In genomic region chr7:151849008-151849878, GRCh38 we compare ENCODE assay signal across 21 cellular contexts. TPM values are rescaled to one million over a fixed set of nuclear protein-coding genes. Genes with fewer than 3 reads are reported as not detected.
DNase-seq lines count a peak whose midpoint lies in the region; ATAC-seq and TF ChIP-seq lines count a peak whose summit lies in the region.
"Had no signal": no experiment of that assay in that cellular context is flagged by ENCODE, and none has a peak within 500 bp of the region (broad histone marks: within the 10 kb centered on the region; RNA-seq: fewer than 3 reads in every experiment).

No MANE protein-coding gene starts in this region.

- H3K9me3 Mint-ChIP-seq in activated T-cell treated with anti-CD3 and anti-CD28 coated beads, Interleukin-2, amount 50 U/mL, for 24 hours: no peaks in the 10 kb centered on the region
- no peaks in the 10 kb centered on the region for H3K9me3 Mint-ChIP-seq in activated T-cell treated with anti-CD3 and anti-CD28 coated beads, Interleukin-2, amount 50 U/mL, for 4 hours
- no peaks in the 10 kb centered on the region for H3K9me3 Mint-ChIP-seq in CD14-positive monocyte
- H3K9me3 Mint-ChIP-seq in effector memory CD8-positive, alpha-beta T cell: no peaks in the 10 kb centered on the region
- H3K9me3 Mint-ChIP-seq in stimulated activated memory B cell treated with anti-CD40 and anti-IgM and Interleukin-4, amounts not matched to agents 10 μg/mL and 1 μg/mL and 100 μg/mL, for 72 hours: no peaks in the 10 kb centered on the region
- H3K9me3 Mint-ChIP-seq in stimulated activated naive B cell treated with anti-CD40 and anti-IgM and Interleukin-4, amounts not matched to agents 10 μg/mL and 1 μg/mL and 100 μg/mL, for 72 hours: no peaks in the 10 kb centered on the region
- H3K9me3 Mint-ChIP-seq: CD4-positive, CD25-positive, alpha-beta regulatory T cell had no signal

- intact Hi-C loops in CD14-positive monocyte (cut with micrococcal nuclease): no loop called here

- no peak for ATAC-seq in activated T-cell treated with anti-CD3 and anti-CD28 coated beads, Interleukin-2, amount 50 U/mL, for 4 hours
- no peak for ATAC-seq in effector memory CD8-positive, alpha-beta T cell (replicated peaks)
- ATAC-seq in stimulated activated memory B cell treated with anti-CD40 and anti-IgM and Interleukin-4, amounts not matched to agents 10 μg/mL and 1 μg/mL and 100 μg/mL, for 72 hours: no peak
- no peak for ATAC-seq in HG02885 (IDR thresholded peaks at IDR 0.05; ENCODE audit: poor library complexity, unreplicated experiment)
- no peak for ATAC-seq in stimulated activated naive B cell treated with anti-CD40 and anti-IgM and Interleukin-4, amounts not matched to agents 10 μg/mL and 1 μg/mL and 100 μg/mL, for 72 hours (replicated peaks)
- ATAC-seq: HCT116, PC-3, Right ventricle myocardium inferior had no signal

- TF ChIP-seq CTCF in CD14-positive monocyte (IDR thresholded peaks at IDR 0.05): no peak

- no peak for DNase-seq in activated T-cell treated with anti-CD3 and anti-CD28 coated beads, Interleukin-2, amount 50 U/mL, for 24 hours
- DNase-seq in activated T-cell treated with anti-CD3 and anti-CD28 coated beads, Interleukin-2, amount 50 U/mL, for 4 hours: no peak
- DNase-seq in CD14-positive monocyte (ENCODE audit: low spot score) (no peak), NCI-H1436 treated with DMSO at 0.1 percent for 48 hours (lab: John Stamatoyannopoulos, UW) (no peak)
- DNase-seq in effector memory CD8-positive, alpha-beta T cell: no peak
- DNase-seq in stimulated activated naive B cell treated with anti-CD40 and anti-IgM and Interleukin-4, amounts not matched to agents 10 μg/mL and 1 μg/mL and 100 μg/mL, for 72 hours: no peak
- DNase-seq: CD4-positive, CD25-positive, alpha-beta regulatory T cell; DMS153; KBM-7; NCI-H1105 treated with DMSO at 0.1 percent for 48 hours; NCI-H2029 treated with DMSO at 0.1 percent for 48 hours; NCI-H446 treated with DMSO at 0.1 percent for 48 hours; NCI-H526; NCI-H82; NK-92 treated with Interleukin-12 subunit alpha and Interleukin-12 subunit beta, amount 100 ng/mL, for 24 hours; PC-3 had no signal

- peaks cover 8% of the 10 kb centered on the region for H3K36me3 Mint-ChIP-seq in activated T-cell treated with anti-CD3 and anti-CD28 coated beads, Interleukin-2, amount 50 U/mL, for 24 hours (ENCODE audit: low read depth)
- H3K36me3 Mint-ChIP-seq in activated T-cell treated with anti-CD3 and anti-CD28 coated beads, Interleukin-2, amount 50 U/mL, for 4 hours (ENCODE audit: insufficient read depth): no peaks in the 10 kb centered on the region
- peaks cover 42 to 50% of the 10 kb centered on the region in 2 donors for H3K36me3 Mint-ChIP-seq in CD14-positive monocyte
- peaks cover 2% of the 10 kb centered on the region for H3K36me3 Mint-ChIP-seq in effector memory CD8-positive, alpha-beta T cell (ENCODE audit: insufficient read depth)
- H3K36me3 Mint-ChIP-seq in stimulated activated memory B cell treated with anti-CD40 and anti-IgM and Interleukin-4, amounts not matched to agents 10 μg/mL and 1 μg/mL and 100 μg/mL, for 72 hours: no peaks in the 10 kb centered on the region
- H3K36me3 Mint-ChIP-seq in stimulated activated naive B cell treated with anti-CD40 and anti-IgM and Interleukin-4, amounts not matched to agents 10 μg/mL and 1 μg/mL and 100 μg/mL, for 72 hours: peaks cover 1 to 4% of the 10 kb centered on the region in 2 donors

- H3K27me3 Mint-ChIP-seq in activated T-cell treated with anti-CD3 and anti-CD28 coated beads, Interleukin-2, amount 50 U/mL, for 24 hours: no peaks in the 10 kb centered on the region
- H3K27me3 Mint-ChIP-seq in activated T-cell treated with anti-CD3 and anti-CD28 coated beads, Interleukin-2, amount 50 U/mL, for 4 hours (ENCODE audit: low read depth): no peaks in the 10 kb centered on the region
- peaks cover 0 to 3% (median 1%) of the 10 kb centered on the region in 3 donors for H3K27me3 Mint-ChIP-seq in CD14-positive monocyte (ENCODE audit: low read depth in 3 of 3)
- no peaks in the 10 kb centered on the region for H3K27me3 Mint-ChIP-seq in effector memory CD8-positive, alpha-beta T cell
- no peaks in the 10 kb centered on the region for H3K27me3 Mint-ChIP-seq in stimulated activated memory B cell treated with anti-CD40 and anti-IgM and Interleukin-4, amounts not matched to agents 10 μg/mL and 1 μg/mL and 100 μg/mL, for 72 hours
- H3K27me3 Mint-ChIP-seq in stimulated activated naive B cell treated with anti-CD40 and anti-IgM and Interleukin-4, amounts not matched to agents 10 μg/mL and 1 μg/mL and 100 μg/mL, for 72 hours: no peaks in the 10 kb centered on the region
- H3K27me3 Mint-ChIP-seq: B cell; CD4-positive, CD25-positive, alpha-beta regulatory T cell had no signal

- no peak overlapping the region for H3K4me3 Mint-ChIP-seq in activated T-cell treated with anti-CD3 and anti-CD28 coated beads, Interleukin-2, amount 50 U/mL, for 24 hours
- no peak overlapping the region for H3K4me3 Mint-ChIP-seq in activated T-cell treated with anti-CD3 and anti-CD28 coated beads, Interleukin-2, amount 50 U/mL, for 4 hours
- H3K4me3 Mint-ChIP-seq in CD14-positive monocyte: no peak overlapping the region
- H3K4me3 Mint-ChIP-seq in effector memory CD8-positive, alpha-beta T cell: no peak overlapping the region
- H3K4me3 Mint-ChIP-seq in stimulated activated memory B cell treated with anti-CD40 and anti-IgM and Interleukin-4, amounts not matched to agents 10 μg/mL and 1 μg/mL and 100 μg/mL, for 72 hours: no peak overlapping the region
- H3K4me3 Mint-ChIP-seq in stimulated activated naive B cell treated with anti-CD40 and anti-IgM and Interleukin-4, amounts not matched to agents 10 μg/mL and 1 μg/mL and 100 μg/mL, for 72 hours: no peak overlapping the region
- H3K4me3 Mint-ChIP-seq: B cell; CD4-positive, CD25-positive, alpha-beta regulatory T cell had no signal

- peaks cover 38% of the 10 kb centered on the region for H3K4me1 Mint-ChIP-seq in activated T-cell treated with anti-CD3 and anti-CD28 coated beads, Interleukin-2, amount 50 U/mL, for 24 hours (ENCODE audit: low read depth)
- H3K4me1 Mint-ChIP-seq in activated T-cell treated with anti-CD3 and anti-CD28 coated beads, Interleukin-2, amount 50 U/mL, for 4 hours (ENCODE audit: low read depth): peaks cover 25% of the 10 kb centered on the region
- peaks cover 84% of the 10 kb centered on the region for H3K4me1 Mint-ChIP-seq in CD14-positive monocyte
- H3K4me1 Mint-ChIP-seq in effector memory CD8-positive, alpha-beta T cell (ENCODE audit: low read depth in 2 of 2): peaks cover 21 to 29% of the 10 kb centered on the region in 2 donors
- H3K4me1 Mint-ChIP-seq in stimulated activated memory B cell treated with anti-CD40 and anti-IgM and Interleukin-4, amounts not matched to agents 10 μg/mL and 1 μg/mL and 100 μg/mL, for 72 hours: peaks cover 43% of the 10 kb centered on the region
- H3K4me1 Mint-ChIP-seq in stimulated activated naive B cell treated with anti-CD40 and anti-IgM and Interleukin-4, amounts not matched to agents 10 μg/mL and 1 μg/mL and 100 μg/mL, for 72 hours: peaks cover 24 to 38% of the 10 kb centered on the region in 2 donors

- H3K27ac Mint-ChIP-seq in activated T-cell treated with anti-CD3 and anti-CD28 coated beads, Interleukin-2, amount 50 U/mL, for 24 hours: peak overlapping the region; percentile 67
- H3K27ac Mint-ChIP-seq in CD14-positive monocyte: peak overlapping the region; percentile 98 to 100 (median 100)
- peak overlapping the region; percentile 29 to 35 for H3K27ac Mint-ChIP-seq in effector memory CD8-positive, alpha-beta T cell
- H3K27ac Mint-ChIP-seq in stimulated activated memory B cell treated with anti-CD40 and anti-IgM and Interleukin-4, amounts not matched to agents 10 μg/mL and 1 μg/mL and 100 μg/mL, for 72 hours: peak overlapping the region; percentile 96
- no peak overlapping the region for H3K27ac Mint-ChIP-seq in stimulated activated naive B cell treated with anti-CD40 and anti-IgM and Interleukin-4, amounts not matched to agents 10 μg/mL and 1 μg/mL and 100 μg/mL, for 72 hours
- H3K27ac Mint-ChIP-seq: CD4-positive, CD25-positive, alpha-beta regulatory T cell had no signal

RNA-seq across cellular contexts. Expression of gene PRKAG2, which starts 27.7 kb away (rescaled TPM):
- total RNA-seq in activated T-cell treated with anti-CD3 and anti-CD28 coated beads, Interleukin-2, amount 50 U/mL, for 4 hours: 10 to 100 TPM; 28.6 to 31.5 (median 29.3) TPM
- polyA plus RNA-seq in CD14-positive monocyte: 10 to 100 TPM; 29.2 to 30.9 TPM
